ENCODE assay signal across 20 cellular contexts in genomic region chr2:204892506-204893255, GRCh38.
A peak's percentile ranks its signal among the peaks of the same experiment; 100 is the strongest.
DNase-seq lines count a peak whose midpoint lies in the region; ATAC-seq, FAIRE-seq and TF ChIP-seq lines count a peak whose summit lies in the region.
"Had no signal": no experiment of that assay in that cellular context is flagged by ENCODE, and none has a peak within 500 bp of the region (broad histone marks: within the 10 kb centered on the region; RNA-seq: fewer than 3 reads in every experiment).

No MANE protein-coding gene starts in this region.

- H3F3A ChIP-seq in neural progenitor cell (ENCODE audit: low read depth), result no peaks in the 10 kb centered on the region

- H3K9me3 Mint-ChIP-seq in HFFc6 (no peaks in the 10 kb centered on the region), astrocyte (ENCODE audit: unreplicated experiment) (no peaks in the 10 kb centered on the region), neural progenitor cell (peaks cover 2% of the 10 kb centered on the region), MCF 10A (ENCODE audit: unreplicated experiment) (peaks cover 5% of the 10 kb centered on the region)
- H3K9me3 Mint-ChIP-seq: GM23338 had no signal

- CTCF ChIA-PET in MCF 10A (lab: Yijun Ruan, JAX), result interaction anchor here (1.0 to 1.5 kb wide), 2 partner anchors 93 to 787 kb away, joined by 3 read pairs; no protein-coding TSS in a partner anchor

- FAIRE-seq in astrocyte (lab: Jason Lieb, UNC) (peak; percentile 80), keratinocyte (lab: Jason Lieb, UNC) (peak; percentile 17)
- FAIRE-seq: GM18507 had no signal

- intact Hi-C loops in MCF 10A (cut with micrococcal nuclease), result no loop called here

- ATAC-seq in GM18498 (IDR thresholded peaks at IDR 0.05; ENCODE audit: unreplicated experiment), result no peak
- ATAC-seq: GM23338 had no signal

- POLR2A ChIA-PET in MCF 10A (lab: Yijun Ruan, JAX), result interaction anchor here (1.0 to 1.2 kb wide), 2 partner anchors 12 to 789 kb away, joined by 3 read pairs; no protein-coding TSS in a partner anchor

- H3K27ac ChIP-seq in astrocyte (ENCODE audit: low read depth, low read length) (no peak overlapping the region), keratinocyte (ENCODE audit: control insufficient read depth, insufficient read depth, low read length) (no peak overlapping the region), neural progenitor cell (no peak overlapping the region)
- H3K27ac ChIP-seq: BLaER1, KMS-11, upper lobe of left lung had no signal

- H4K20me1 ChIP-seq in astrocyte (ENCODE audit: insufficient read depth, low read length) (no peaks in the 10 kb centered on the region), keratinocyte (ENCODE audit: control insufficient read depth, extremely low read depth, insufficient read depth, low read length) (no peaks in the 10 kb centered on the region), neural progenitor cell (ENCODE audit: low read depth) (no peaks in the 10 kb centered on the region)
- H4K20me1 ChIP-seq: BLaER1 had no signal

- H3K4me1 ChIP-seq in astrocyte (ENCODE audit: insufficient read depth, low read length) (no peaks in the 10 kb centered on the region), keratinocyte (ENCODE audit: control insufficient read depth, extremely low read depth, insufficient read depth, low read length) (peaks cover 7% of the 10 kb centered on the region), neural progenitor cell (peaks cover 4% of the 10 kb centered on the region)
- H3K4me1 ChIP-seq: BLaER1, upper lobe of left lung had no signal

- TF ChIP-seq CTCF in AG09309 (IDR thresholded peaks at IDR 0.05; ENCODE audit: control insufficient read depth, insufficient read depth, low read depth, low read length, missing control alignments) (no peak), HFFc6 (IDR thresholded peaks at IDR 0.05) (no peak), astrocyte (IDR thresholded peaks at IDR 0.05; ENCODE audit: insufficient read depth, low read depth, low read length) (no peak), keratinocyte (optimal IDR thresholded peaks at IDR 0.05 in 1 of 3, IDR thresholded peaks at IDR 0.05 in 1 of 3, conservative IDR thresholded peaks at IDR 0.05 in 1 of 3; ENCODE audit: extremely low read depth in 1 of 3, insufficient read depth in 2 of 3, low read length in 3 of 3) (no peak), neural progenitor cell (IDR thresholded peaks at IDR 0.05) (no peak), MCF 10A (IDR thresholded peaks at IDR 0.05; ENCODE audit: unreplicated experiment) (no peak)

- H3K4me1 Mint-ChIP-seq in HFFc6 (ENCODE audit: low read depth) (peaks cover 17% of the 10 kb centered on the region), astrocyte (ENCODE audit: low read depth, unreplicated experiment) (no peaks in the 10 kb centered on the region), neural progenitor cell (peaks cover 20% of the 10 kb centered on the region), MCF 10A (ENCODE audit: insufficient read depth, unreplicated experiment) (peaks cover 5% of the 10 kb centered on the region)
- H3K4me1 Mint-ChIP-seq: naive B cell had no signal

- H2AFZ ChIP-seq in astrocyte (ENCODE audit: low read depth, low read length) (no peak overlapping the region), keratinocyte (ENCODE audit: control insufficient read depth, low read length) (no peak overlapping the region), neural progenitor cell (replicated peaks) (no peak overlapping the region)
- H2AFZ ChIP-seq: GM23338 had no signal

- H3K27ac Mint-ChIP-seq in HFFc6 (no peak overlapping the region), astrocyte (ENCODE audit: unreplicated experiment) (no peak overlapping the region), neural progenitor cell (no peak overlapping the region), MCF 10A (ENCODE audit: low read depth, unreplicated experiment) (no peak overlapping the region)
- H3K27ac Mint-ChIP-seq: GM23338, naive B cell had no signal

- no peak overlapping the region for H3K9ac ChIP-seq in astrocyte (ENCODE audit: low read length)
- no peak overlapping the region for H3K9ac ChIP-seq in keratinocyte (ENCODE audit: control insufficient read depth, extremely low read depth, insufficient read depth, low read length)
- H3K9ac ChIP-seq in neural progenitor cell, result no peak overlapping the region
- H3K9ac ChIP-seq: BLaER1, KMS-11 had no signal

- DNase-seq in AG09309 (ENCODE audit: low read depth) (peak; percentile 82), HFFc6 (peak; percentile 81), astrocyte (ENCODE audit: low read depth) (peak; percentile 73), keratinocyte (ENCODE audit: low read depth, low spot score) (peak; percentile 19), HK-2 (ENCODE audit: unreplicated experiment) (no peak), neural progenitor cell (ENCODE audit: low spot score) (no peak), MCF 10A (ENCODE audit: unreplicated experiment) (no peak)
- DNase-seq: effector CD4-positive, alpha-beta T cell; head of caudate nucleus; naive B cell; NCI-H187; NCI-H524; OCI-M1; SW 1271; upper lobe of left lung had no signal

- peak overlapping the region; percentile 6 for H3K4me2 ChIP-seq in astrocyte (ENCODE audit: low read length)
- peak overlapping the region; percentile 42 for H3K4me2 ChIP-seq in keratinocyte (ENCODE audit: control insufficient read depth, extremely low read depth, insufficient read depth, low read depth, low read length)
- H3K4me2 ChIP-seq in neural progenitor cell, result no peak overlapping the region
- H3K4me2 ChIP-seq: BLaER1, GM23338, KMS-11 had no signal

- H3K4me3 Mint-ChIP-seq in HFFc6 (no peak overlapping the region), astrocyte (ENCODE audit: unreplicated experiment) (no peak overlapping the region), neural progenitor cell (no peak overlapping the region), MCF 10A (ENCODE audit: unreplicated experiment) (no peak overlapping the region)
- H3K4me3 Mint-ChIP-seq: GM23338, naive B cell had no signal

- no peaks in the 10 kb centered on the region for H3K9me1 ChIP-seq in keratinocyte (ENCODE audit: control insufficient read depth, extremely low read depth, insufficient read depth, low read length)

- no peaks in the 10 kb centered on the region for H3K36me3 ChIP-seq in astrocyte (ENCODE audit: insufficient read depth, low read length)
- H3K36me3 ChIP-seq in keratinocyte (ENCODE audit: control insufficient read depth in 2 of 2, extremely low read depth in 1 of 2, insufficient read depth in 2 of 2, low read length in 2 of 2), result no peaks in the 10 kb centered on the region
- no peaks in the 10 kb centered on the region for H3K36me3 ChIP-seq in neural progenitor cell
- H3K36me3 ChIP-seq: BLaER1, upper lobe of left lung had no signal

- no peaks in the 10 kb centered on the region for H3K79me2 ChIP-seq in astrocyte (ENCODE audit: insufficient read depth, low read length)
- no peaks in the 10 kb centered on the region for H3K79me2 ChIP-seq in keratinocyte (ENCODE audit: control insufficient read depth, insufficient read depth, low read length)
- H3K79me2 ChIP-seq in neural progenitor cell (ENCODE audit: low read depth), result no peaks in the 10 kb centered on the region

- BruUV-seq in MCF 10A (replicated peaks; lab: Mats Ljungman, UMichigan), result no TSS peak

- H3K27me3 Mint-ChIP-seq in HFFc6 (ENCODE audit: insufficient read depth) (peaks cover 1% of the 10 kb centered on the region; the same call in 1 of the 2 replicates), astrocyte (ENCODE audit: low read depth, unreplicated experiment) (no peaks in the 10 kb centered on the region), neural progenitor cell (ENCODE audit: insufficient read depth, low read depth) (no peaks in the 10 kb centered on the region), MCF 10A (ENCODE audit: insufficient read depth, unreplicated experiment) (no peaks in the 10 kb centered on the region)
- H3K27me3 Mint-ChIP-seq: naive B cell had no signal

- dilution Hi-C loops in keratinocyte (cut with MboI; ENCODE audit: extremely low pct_ligation_motif_present, low sequenced_read_pairs), result no loop called here

- H3K9me3 ChIP-seq in astrocyte (ENCODE audit: insufficient read depth, low read depth, low read length) (no peaks in the 10 kb centered on the region), keratinocyte (ENCODE audit: control insufficient read depth, low read depth, low read length) (no peaks in the 10 kb centered on the region), neural progenitor cell (ENCODE audit: low read depth) (no peaks in the 10 kb centered on the region)
- H3K9me3 ChIP-seq: BLaER1, upper lobe of left lung had no signal

- H3K27me3 ChIP-seq in astrocyte (ENCODE audit: insufficient read depth, low read length) (no peaks in the 10 kb centered on the region), keratinocyte (ENCODE audit: control insufficient read depth, extremely low read depth, insufficient read depth, low read length) (no peaks in the 10 kb centered on the region), neural progenitor cell (no peaks in the 10 kb centered on the region)
- H3K27me3 ChIP-seq: BLaER1, upper lobe of left lung had no signal

- H3K36me3 Mint-ChIP-seq in HFFc6 (ENCODE audit: low read depth), result no peaks in the 10 kb centered on the region
- H3K36me3 Mint-ChIP-seq in astrocyte (ENCODE audit: low read depth, unreplicated experiment), result no peaks in the 10 kb centered on the region
- no peaks in the 10 kb centered on the region for H3K36me3 Mint-ChIP-seq in neural progenitor cell
- no peaks in the 10 kb centered on the region for H3K36me3 Mint-ChIP-seq in MCF 10A (ENCODE audit: insufficient read depth, unreplicated experiment)
- H3K36me3 Mint-ChIP-seq: naive B cell had no signal

- H3K4me3 ChIP-seq in AG09309 (ENCODE audit: control insufficient read depth, low read depth, low read length), result no peak overlapping the region
- H3K4me3 ChIP-seq in astrocyte (ENCODE audit: insufficient read depth, low read depth, low read length), result no peak overlapping the region
- no peak overlapping the region for H3K4me3 ChIP-seq in keratinocyte (ENCODE audit: control insufficient read depth in 2 of 3, extremely low read depth in 1 of 3, insufficient read depth in 2 of 3, low read depth in 1 of 3, low read length in 3 of 3)
- no peak overlapping the region for H3K4me3 ChIP-seq in neural progenitor cell
- H3K4me3 ChIP-seq: BLaER1, GM23338, upper lobe of left lung had no signal

Comparison
In these comparisons a context has a peak if more than half of its experiments do, and no peak if none do; other contexts are left out.
1. DNase-seq: peak in AG09309 (single experiment), HFFc6 (single experiment), astrocyte (single experiment) and keratinocyte (single experiment); none in HK-2 (single experiment), neural progenitor cell (single experiment) and MCF 10A (single experiment).